Comparison of ENCODE assay signal across 1 cellular context in the genomic region with DNA sequence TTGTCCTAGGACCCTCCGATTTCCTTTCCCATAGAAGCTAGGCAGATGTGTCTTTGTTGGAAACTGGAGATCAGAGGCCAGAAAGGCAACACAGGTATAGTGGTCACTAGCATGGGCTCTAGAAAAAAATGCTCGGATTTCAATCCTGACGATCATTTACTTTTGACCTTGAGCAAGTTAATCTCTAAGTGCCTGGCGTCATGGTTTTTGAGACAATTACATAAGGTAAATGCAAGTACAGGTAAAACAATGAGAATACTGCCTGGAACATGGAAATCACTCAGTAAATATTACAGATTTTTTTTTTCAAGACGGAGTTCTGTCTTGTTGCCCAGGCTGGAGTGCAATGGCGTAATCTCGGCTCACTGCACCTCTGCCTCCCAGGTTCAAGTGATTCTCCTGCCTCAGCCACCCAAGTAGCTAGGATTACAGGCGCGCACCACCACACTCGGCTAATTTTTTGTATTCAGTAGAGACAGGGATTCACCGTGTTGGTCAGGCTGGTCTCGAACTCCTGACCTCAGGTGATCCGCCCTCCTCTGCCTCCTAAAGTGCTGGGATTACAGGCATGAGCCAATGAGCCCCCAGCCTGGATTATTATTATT.
TF ChIP-seq lines count a peak whose summit lies in the region.

No MANE protein-coding gene starts in this region.

TF ChIP-seq in IMR-90, 13 proteins besides CTCF, POLR2A, EP300 and RAD21:
- no peak for TF ChIP-seq SMC3 (IDR thresholded peaks at IDR 0.05; ENCODE audit: low read depth, low read length)
